In the genomic region with DNA sequence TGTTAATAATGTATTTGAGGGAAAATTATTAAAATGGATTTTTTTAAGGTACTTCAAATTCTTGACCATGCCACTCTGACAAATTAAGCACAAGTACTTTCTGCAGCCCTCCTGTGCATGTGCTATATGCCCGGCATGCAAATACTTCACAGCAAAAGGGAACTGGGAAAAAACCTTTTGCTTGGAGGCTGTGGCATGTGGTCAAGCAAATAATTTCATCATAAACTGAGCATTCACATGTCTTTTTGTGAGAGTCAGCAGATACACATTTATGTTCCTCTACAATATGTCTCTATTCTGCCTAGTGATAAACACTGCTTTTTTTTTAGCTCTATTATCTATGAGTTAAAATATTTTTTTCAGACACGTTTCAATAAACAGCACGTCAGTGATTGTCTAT, we compare ENCODE assay signal across 13 cellular contexts. TPM values are rescaled to one million over a fixed set of nuclear protein-coding genes. Genes with fewer than 3 reads are reported as not detected.
DNase-seq lines count a peak whose midpoint lies in the region; ATAC-seq and TF ChIP-seq lines count a peak whose summit lies in the region.
"Had no signal": no experiment of that assay in that cellular context is flagged by ENCODE, and none has a peak within 500 bp of the region (broad histone marks: within the 10 kb centered on the region; RNA-seq: fewer than 3 reads in every experiment).

No MANE protein-coding gene starts in this region.

- intact Hi-C loops in heart left ventricle (cut with DNase I) (no loop called here), right cardiac atrium (cut with DNase I) (no loop called here), natural killer cell (cut with micrococcal nuclease) (no loop called here)
- intact Hi-C loops in dendritic cell treated with granulocyte-macrophage colony-stimulating factor and Interleukin-4, amounts not matched to agents 40 ng/mL and 50 ng/mL, for 4 days (cut with micrococcal nuclease) = no loop called here

- peaks cover 12% of the 10 kb centered on the region for H3K36me3 Mint-ChIP-seq in dendritic cell treated with granulocyte-macrophage colony-stimulating factor and Interleukin-4, amounts not matched to agents 40 ng/mL and 50 ng/mL, for 4 days (ENCODE audit: low read depth)
- peaks cover 6% of the 10 kb centered on the region for H3K36me3 Mint-ChIP-seq in natural killer cell

- H3K27me3 Mint-ChIP-seq in dendritic cell treated with granulocyte-macrophage colony-stimulating factor and Interleukin-4, amounts not matched to agents 40 ng/mL and 50 ng/mL, for 4 days = peaks cover 4% of the 10 kb centered on the region
- H3K27me3 Mint-ChIP-seq in natural killer cell (ENCODE audit: low read depth in 2 of 2) = no peaks in the 10 kb centered on the region
- H3K27me3 Mint-ChIP-seq: activated T-helper 17 cell treated with anti-CD3 and anti-CD28 coated beads, Interleukin-2, amount 50 U/mL, for 72 hours; progenitor cell of endocrine pancreas had no signal

- peaks cover 25% of the 10 kb centered on the region for H3K9me3 Mint-ChIP-seq in dendritic cell treated with granulocyte-macrophage colony-stimulating factor and Interleukin-4, amounts not matched to agents 40 ng/mL and 50 ng/mL, for 4 days
- H3K9me3 Mint-ChIP-seq in natural killer cell = peaks cover 7 to 11% of the 10 kb centered on the region in 2 donors

- TF ChIP-seq CTCF in heart left ventricle (IDR thresholded peaks at IDR 0.05) (no peak), upper lobe of left lung (IDR thresholded peaks at IDR 0.05) (no peak), natural killer cell (IDR thresholded peaks at IDR 0.05) (no peak)

- peaks cover 40% of the 10 kb centered on the region for H3K4me1 Mint-ChIP-seq in dendritic cell treated with granulocyte-macrophage colony-stimulating factor and Interleukin-4, amounts not matched to agents 40 ng/mL and 50 ng/mL, for 4 days (ENCODE audit: low read depth)
- H3K4me1 Mint-ChIP-seq in natural killer cell = no peaks in the 10 kb centered on the region
- H3K4me1 Mint-ChIP-seq: activated T-helper 17 cell treated with anti-CD3 and anti-CD28 coated beads, Interleukin-2, amount 50 U/mL, for 72 hours had no signal

- no peak overlapping the region for H3K4me3 Mint-ChIP-seq in dendritic cell treated with granulocyte-macrophage colony-stimulating factor and Interleukin-4, amounts not matched to agents 40 ng/mL and 50 ng/mL, for 4 days
- no peak overlapping the region for H3K4me3 Mint-ChIP-seq in natural killer cell
- H3K4me3 Mint-ChIP-seq: activated T-helper 17 cell treated with anti-CD3 and anti-CD28 coated beads, Interleukin-2, amount 50 U/mL, for 72 hours had no signal

- ATAC-seq in heart left ventricle (peak in 3 of 4 donors; percentile 31 to 66 (median 42)), right cardiac atrium (no peak), upper lobe of left lung (ENCODE audit: low FRiP score in 2 of 2) (peak; percentile 57 to 86), natural killer cell (no peak)
- ATAC-seq: A549; activated T-helper 17 cell treated with anti-CD3 and anti-CD28 coated beads, Interleukin-2, amount 50 U/mL, for 72 hours had no signal

- 35 to 51% (median 46%) methylated on average over 3 of the region's 3 CpGs for WGBS in heart left ventricle, 4 donors
- WGBS in right cardiac atrium = 36% methylated on average over 3 of the region's 3 CpGs
- WGBS in upper lobe of left lung, 2 donors = 35 to 38% methylated on average over 3 of the region's 3 CpGs

- DNase-seq in heart left ventricle (no peak), right cardiac atrium (no peak), M059J (ENCODE audit: low read depth) (peak; percentile 35), upper lobe of left lung (no peak), DMS79 (lab: John Stamatoyannopoulos, UW) (no peak), natural killer cell (no peak)
- no peak for DNase-seq in stimulated activated naive CD4-positive, alpha-beta T cell treated with Interleukin-2 at 50 U/mL for 16 hours (lab: John Stamatoyannopoulos, UW)
- DNase-seq: activated CD4-positive, CD25-positive, alpha-beta regulatory T cell had no signal

- H3K4me1 ChIP-seq in heart left ventricle (peaks cover 0 to 25% (median 0%) of the 10 kb centered on the region in 12 donors), right cardiac atrium (ENCODE audit: control insufficient read depth, insufficient read depth, low read length) (no peaks in the 10 kb centered on the region), upper lobe of left lung (peaks cover 0 to 22% (median 15%) of the 10 kb centered on the region in 4 donors)

- H3K4me3 ChIP-seq in heart left ventricle (no peak overlapping the region), right cardiac atrium (ENCODE audit: low read length) (no peak overlapping the region), upper lobe of left lung (no peak overlapping the region)
- H3K4me3 ChIP-seq: A549, cardiac muscle cell had no signal

- peak overlapping the region; percentile 96 for H3K27ac Mint-ChIP-seq in dendritic cell treated with granulocyte-macrophage colony-stimulating factor and Interleukin-4, amounts not matched to agents 40 ng/mL and 50 ng/mL, for 4 days
- no peak overlapping the region for H3K27ac Mint-ChIP-seq in natural killer cell
- H3K27ac Mint-ChIP-seq: activated T-helper 17 cell treated with anti-CD3 and anti-CD28 coated beads, Interleukin-2, amount 50 U/mL, for 72 hours; progenitor cell of endocrine pancreas had no signal

- H3K27ac ChIP-seq in heart left ventricle (peak overlapping the region in 2 of 12 donors; percentile 36 to 83), right cardiac atrium (ENCODE audit: low read length) (no peak overlapping the region), upper lobe of left lung (peak overlapping the region; percentile 37 to 67 (median 64))
- H3K27ac ChIP-seq: A549, cardiac muscle cell had no signal

- no peaks in the 10 kb centered on the region for H3K27me3 ChIP-seq in heart left ventricle
- no peaks in the 10 kb centered on the region for H3K27me3 ChIP-seq in right cardiac atrium (ENCODE audit: control insufficient read depth, insufficient read depth)
- H3K27me3 ChIP-seq in upper lobe of left lung = no peaks in the 10 kb centered on the region
- H3K27me3 ChIP-seq: cardiac muscle cell had no signal

- TF ChIP-seq POLR2A in heart left ventricle (IDR thresholded peaks at IDR 0.05) (no peak), upper lobe of left lung (IDR thresholded peaks at IDR 0.05) (no peak)

- peaks cover 0 to 29% (median 2%) of the 10 kb centered on the region in 12 donors for H3K9me3 ChIP-seq in heart left ventricle
- no peaks in the 10 kb centered on the region for H3K9me3 ChIP-seq in right cardiac atrium (ENCODE audit: control insufficient read depth, low read length)
- peaks cover 0 to 9% (median 6%) of the 10 kb centered on the region in 4 donors for H3K9me3 ChIP-seq in upper lobe of left lung

- TF ChIP-seq EP300 in upper lobe of left lung (IDR thresholded peaks at IDR 0.05) = no peak

- H3K36me3 ChIP-seq in heart left ventricle = no peaks in the 10 kb centered on the region
- no peaks in the 10 kb centered on the region for H3K36me3 ChIP-seq in upper lobe of left lung
- H3K36me3 ChIP-seq: cardiac muscle cell had no signal

RNA-seq across cellular contexts. Expression of a gene that starts 53.7 kb away (rescaled TPM):
- total RNA-seq in heart left ventricle (1 to 10 TPM in 8 of 9 donors, under 1 TPM in 1; 0.32 to 6.6 (median 1.5) TPM), right cardiac atrium (10 to 100 TPM in 2 of 4 donors, 1 to 10 TPM in 2; 7.4 to 22.4 (median 11.5) TPM), upper lobe of left lung (1 to 10 TPM; 1.0 to 8.8 (median 3.1) TPM), natural killer cell (under 1 TPM in 2 of 3 donors, not detected in 1; 0.13 to 0.21 TPM)
- polyA plus RNA-seq in heart left ventricle (under 1 TPM; 0.30 to 0.39 TPM), right cardiac atrium (1.2 TPM)
- 13.6 and 20.1 TPM in 2 replicates for total RNA-seq in M059J (2014; rRNA removed; shearing (Covaris generic))

Comparison
In these comparisons a context has a peak if more than half of its experiments do, and no peak if none do; other contexts are left out.
1. ATAC-seq: peak in heart left ventricle (3 of 4) and upper lobe of left lung (2 of 2); none in right cardiac atrium (0 of 2) and natural killer cell (0 of 3).